8 cellular contexts compared by ENCODE assay signal in the genomic region with DNA sequence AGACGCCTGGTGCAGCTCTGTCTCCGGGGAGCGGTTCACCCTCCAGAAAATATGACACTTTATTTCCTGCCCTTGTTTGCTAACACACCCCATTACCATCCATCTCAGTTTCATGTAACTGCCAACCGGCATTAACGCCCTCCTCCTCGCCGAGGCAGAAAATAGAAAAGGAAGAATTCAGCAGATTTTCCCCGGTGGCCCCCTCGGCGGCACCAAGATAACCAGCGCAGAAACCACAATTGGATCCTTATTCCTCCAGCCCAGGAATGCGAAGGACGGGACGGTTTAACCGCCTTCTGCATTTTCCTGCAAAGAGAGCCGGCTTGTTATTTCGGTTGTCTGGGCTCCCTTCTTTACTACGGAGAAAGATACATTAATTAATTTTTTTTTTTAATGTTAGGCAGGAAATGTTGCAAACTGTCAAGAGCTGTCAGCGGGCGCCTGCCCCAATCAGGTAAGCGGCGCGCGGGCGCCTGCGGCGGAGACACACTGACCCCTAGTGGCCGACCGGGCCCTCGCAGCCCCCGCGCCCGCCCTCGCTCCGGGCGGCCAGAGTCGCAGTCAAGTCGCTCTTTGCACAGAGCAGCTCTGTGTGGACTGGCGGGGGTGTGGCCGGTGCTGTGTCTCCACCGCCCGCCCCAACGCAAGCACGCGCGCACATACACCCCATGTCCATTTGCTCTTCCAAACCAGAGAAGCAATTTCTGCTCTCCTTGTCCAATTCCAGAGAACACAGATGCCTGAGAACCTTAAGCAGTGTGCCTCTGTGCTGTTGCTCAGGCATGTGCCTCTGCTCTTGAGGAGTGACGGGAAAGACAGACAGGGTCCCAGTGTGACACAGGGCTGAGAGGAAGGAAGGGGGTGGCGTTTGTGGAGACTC. TPM values are rescaled to one million over a fixed set of nuclear protein-coding genes. Genes with fewer than 3 reads are reported as not detected.
DNase-seq lines count a peak whose midpoint lies in the region; ATAC-seq and TF ChIP-seq lines count a peak whose summit lies in the region.

No MANE protein-coding gene starts in this region.

- H3K9me3 ChIP-seq in neuron (ENCODE audit: low read length) (no peaks in the 10 kb centered on the region), stomach smooth muscle (ENCODE audit: control insufficient read depth in 2 of 2, low read length in 2 of 2) (no peaks in the 10 kb centered on the region)

- peak overlapping the region; percentile 35 for H3K4me3 ChIP-seq in fibroblast of the aortic adventitia (ENCODE audit: low read depth, low read length)
- no peak overlapping the region for H3K4me3 ChIP-seq in neuron (ENCODE audit: low read length)
- H3K4me3 ChIP-seq in stomach smooth muscle (ENCODE audit: low read length in 2 of 2): peak overlapping the region; percentile 44 to 66

- peak overlapping the region; percentile 89 for H3K4me3 Mint-ChIP-seq in activated T-helper 17 cell treated with anti-CD3 and anti-CD28 coated beads, Interleukin-2, amount 50 U/mL, for 72 hours

- H3K4me1 ChIP-seq in neuron (ENCODE audit: insufficient read depth, low read length) (peaks cover 5% of the 10 kb centered on the region), stomach smooth muscle (ENCODE audit: control insufficient read depth, insufficient read depth, low read length) (peaks cover 9% of the 10 kb centered on the region)

- H3K27ac Mint-ChIP-seq in activated T-helper 17 cell treated with anti-CD3 and anti-CD28 coated beads, Interleukin-2, amount 50 U/mL, for 72 hours: peak overlapping the region; percentile 93

- DNase-seq in EL (peak; percentile 73), KG1 (lab: John Stamatoyannopoulos, UW) (peak; percentile 95), RKO (ENCODE audit: low spot score) (peak; percentile 67), fibroblast of the aortic adventitia (ENCODE audit: low read depth) (peak; percentile 43)

- H3K4me1 Mint-ChIP-seq in activated T-helper 17 cell treated with anti-CD3 and anti-CD28 coated beads, Interleukin-2, amount 50 U/mL, for 72 hours: peaks cover 7% of the 10 kb centered on the region

- peaks cover 4% of the 10 kb centered on the region for H3K27me3 Mint-ChIP-seq in activated T-helper 17 cell treated with anti-CD3 and anti-CD28 coated beads, Interleukin-2, amount 50 U/mL, for 72 hours

- H3K27ac ChIP-seq in stomach smooth muscle (ENCODE audit: low read length): no peak overlapping the region

- H3K36me3 Mint-ChIP-seq in activated T-helper 17 cell treated with anti-CD3 and anti-CD28 coated beads, Interleukin-2, amount 50 U/mL, for 72 hours (ENCODE audit: low read depth): no peaks in the 10 kb centered on the region

- H3K27me3 ChIP-seq in neuron (ENCODE audit: insufficient read depth, low read length): peaks cover 39% of the 10 kb centered on the region
- H3K27me3 ChIP-seq in stomach smooth muscle (ENCODE audit: control insufficient read depth in 1 of 2, insufficient read depth in 2 of 2, low read length in 2 of 2): peaks cover 12 to 15% of the 10 kb centered on the region in 2 donors

- H3K36me3 ChIP-seq in neuron (ENCODE audit: insufficient read depth, low read length) (no peaks in the 10 kb centered on the region), stomach smooth muscle (ENCODE audit: control insufficient read depth in 2 of 2, insufficient read depth in 2 of 2, low read length in 2 of 2) (no peaks in the 10 kb centered on the region)

- H3K9ac ChIP-seq in stomach smooth muscle (ENCODE audit: low read length in 2 of 2): no peak overlapping the region

- peak; percentile 81 for TF ChIP-seq CTCF in fibroblast of the aortic adventitia (IDR thresholded peaks at IDR 0.05; ENCODE audit: insufficient read depth, low read length)

- H2AFZ ChIP-seq in neuron (ENCODE audit: low read depth, low read length): peak overlapping the region; percentile 6

- ATAC-seq in GM21825 (IDR thresholded peaks at IDR 0.05; ENCODE audit: unreplicated experiment): peak; percentile 94
- ATAC-seq in activated T-helper 17 cell treated with anti-CD3 and anti-CD28 coated beads, Interleukin-2, amount 50 U/mL, for 72 hours (replicated peaks): peak; percentile 91

- H3K9me3 Mint-ChIP-seq in activated T-helper 17 cell treated with anti-CD3 and anti-CD28 coated beads, Interleukin-2, amount 50 U/mL, for 72 hours: no peaks in the 10 kb centered on the region

RNA-seq across cellular contexts. Expression of a gene that starts 53.6 kb away (rescaled TPM):
- total RNA-seq in activated T-helper 17 cell treated with anti-CD3 and anti-CD28 coated beads, Interleukin-2, amount 50 U/mL, for 72 hours: 1 to 10 TPM; 5.0 to 5.6 TPM
- 0.41 and 0.99 TPM in 2 replicates for total RNA-seq in fibroblast of the aortic adventitia (ENCODE audit: low replicate concordance)

RNA-seq across cellular contexts. Expression of a gene that starts 53.8 kb away (rescaled TPM):
- 10 to 100 TPM; 44.1 to 49.9 TPM for total RNA-seq in activated T-helper 17 cell treated with anti-CD3 and anti-CD28 coated beads, Interleukin-2, amount 50 U/mL, for 72 hours
- 5.2 and 7.8 TPM in 2 replicates for total RNA-seq in fibroblast of the aortic adventitia (ENCODE audit: low replicate concordance)

Comparison
In these comparisons a context has a peak if more than half of its experiments do, and no peak if none do; other contexts are left out.
1. DNase-seq: peak in every context shown above with its lines; median percentile 95 in KG1; 73 in EL; 67 in RKO; 43 in fibroblast of the aortic adventitia.